In the genomic region with DNA sequence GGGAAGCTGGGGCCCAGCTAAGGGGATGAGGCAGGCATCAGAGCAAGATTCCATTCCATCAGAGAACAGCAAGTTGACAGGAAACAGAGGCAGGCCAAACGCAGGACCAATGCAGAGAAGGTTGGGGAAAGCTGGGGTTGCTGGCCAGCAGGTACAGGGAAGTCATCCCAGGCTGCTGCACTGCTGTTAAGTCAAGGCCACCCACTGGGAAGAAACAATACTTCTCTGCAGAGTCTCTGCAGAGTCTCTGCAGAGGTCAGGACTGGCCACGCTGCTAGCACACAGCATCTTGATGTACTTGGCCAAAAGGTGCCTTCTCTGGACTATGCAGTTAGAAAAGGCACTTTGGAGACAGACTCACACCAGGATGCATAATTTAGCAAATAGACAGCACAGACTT, we compare ENCODE assay signal across 26 cellular contexts.
"Had no signal": no experiment of that assay in that cellular context is flagged by ENCODE, and none has a peak within 500 bp of the region (broad histone marks: within the 10 kb centered on the region; RNA-seq: fewer than 3 reads in every experiment).

No MANE protein-coding gene starts in this region.

- H3K36me3 Mint-ChIP-seq: memory B cell; mesothelial cell of epicardium; naive B cell; natural killer cell treated with Interleukin-12 subunit alpha and Interleukin-12 subunit beta and Interleukin-15 and Interleukin-18, amount 100 ng/mL, for 72 hours; stimulated activated effector memory CD8-positive, alpha-beta T cell treated with anti-CD3 and anti-CD28 coated beads, Interleukin-12 subunit alpha, Interleukin-12 subunit beta, amount 100 ng/mL, for 72 hours; type B pancreatic cell had no signal

- H3K27ac Mint-ChIP-seq: memory B cell; mesothelial cell of epicardium; natural killer cell treated with Interleukin-12 subunit alpha and Interleukin-12 subunit beta and Interleukin-15 and Interleukin-18, amount 100 ng/mL, for 72 hours; stimulated activated effector memory CD8-positive, alpha-beta T cell treated with anti-CD3 and anti-CD28 coated beads, Interleukin-12 subunit alpha, Interleukin-12 subunit beta, amount 100 ng/mL, for 72 hours; type B pancreatic cell had no signal

- H3K9me3 ChIP-seq: esophagus squamous epithelium, mucosa of descending colon, psoas muscle, sigmoid colon, testis, tibial artery had no signal

- H3K4me3 ChIP-seq: coronary artery, esophagus squamous epithelium, lung, mucosa of descending colon, psoas muscle, sigmoid colon, testis, tibial artery had no signal

- H3K27ac ChIP-seq: coronary artery, esophagus squamous epithelium, psoas muscle, sigmoid colon, testis, tibial artery had no signal

- H3K27me3 ChIP-seq: sigmoid colon, testis, tibial artery had no signal

- H3K9me3 Mint-ChIP-seq: effector memory CD8-positive, alpha-beta T cell; memory B cell; mesothelial cell of epicardium; natural killer cell treated with Interleukin-12 subunit alpha and Interleukin-12 subunit beta and Interleukin-15 and Interleukin-18, amount 100 ng/mL, for 72 hours; neural crest cell; stimulated activated effector memory CD8-positive, alpha-beta T cell treated with anti-CD3 and anti-CD28 coated beads, Interleukin-12 subunit alpha, Interleukin-12 subunit beta, amount 100 ng/mL, for 72 hours; type B pancreatic cell had no signal

- DNase-seq: effector memory CD8-positive, alpha-beta T cell; erythroblast; esophagus squamous epithelium; foreskin melanocyte; hypothalamus; kidney; mucosa of descending colon; naive B cell; nucleus accumbens; psoas muscle; right cardiac atrium; sigmoid colon; stimulated activated CD4-positive, alpha-beta T cell treated with anti-CD3 and anti-CD28 coated beads, Interleukin-2, amount 100 ng/mL, for 24 hours; stimulated activated CD4-positive, alpha-beta T cell treated with anti-CD3 and anti-CD28 coated beads, Interleukin-4, amount 100 ng/mL, for 24 hours; stimulated activated naive CD4-positive, alpha-beta T cell treated with Interleukin-2 at 50 U/mL for 16 hours; substantia nigra; testis; tibial artery had no signal

- ATAC-seq: effector memory CD8-positive, alpha-beta T cell; mucosa of descending colon; right cardiac atrium; stimulated activated effector memory CD8-positive, alpha-beta T cell treated with anti-CD3 and anti-CD28 coated beads, Interleukin-12 subunit alpha, Interleukin-12 subunit beta, amount 100 ng/mL, for 72 hours had no signal

- H3K4me3 Mint-ChIP-seq: effector memory CD8-positive, alpha-beta T cell; memory B cell; mesothelial cell of epicardium; naive B cell; natural killer cell treated with Interleukin-12 subunit alpha and Interleukin-12 subunit beta and Interleukin-15 and Interleukin-18, amount 100 ng/mL, for 72 hours; neural crest cell; stimulated activated effector memory CD8-positive, alpha-beta T cell treated with anti-CD3 and anti-CD28 coated beads, Interleukin-12 subunit alpha, Interleukin-12 subunit beta, amount 100 ng/mL, for 72 hours; type B pancreatic cell had no signal

- H3K36me3 ChIP-seq: esophagus squamous epithelium, sigmoid colon, tibial artery had no signal

- H3K4me1 Mint-ChIP-seq: naive B cell; stimulated activated effector memory CD8-positive, alpha-beta T cell treated with anti-CD3 and anti-CD28 coated beads, Interleukin-12 subunit alpha, Interleukin-12 subunit beta, amount 100 ng/mL, for 72 hours had no signal
